ENCODE assay signal across 20 cellular contexts in the genomic region with DNA sequence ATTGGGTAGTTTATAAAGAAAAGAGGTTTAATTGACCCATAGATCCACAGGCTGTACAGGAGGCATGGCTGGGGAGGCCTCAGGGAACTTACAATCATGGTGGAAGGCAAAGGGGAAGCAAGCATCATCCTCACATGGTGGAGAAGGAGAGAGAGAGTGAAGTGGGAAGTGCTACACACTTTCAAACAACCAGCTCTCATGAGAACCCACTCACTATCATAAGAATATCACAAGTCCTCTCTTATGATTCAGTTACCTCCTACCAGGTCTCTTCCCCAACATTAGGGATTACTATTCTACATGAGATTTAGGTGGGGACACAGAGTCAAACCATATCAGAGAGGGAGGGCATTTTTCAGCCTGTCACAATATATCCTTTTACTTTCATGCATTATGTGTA. TPM values are rescaled to one million over a fixed set of nuclear protein-coding genes. Genes with fewer than 3 reads are reported as not detected.
DNase-seq lines count a peak whose midpoint lies in the region; ATAC-seq lines count a peak whose summit lies in the region.
"Had no signal": no experiment of that assay in that cellular context is flagged by ENCODE, and none has a peak within 500 bp of the region (broad histone marks: within the 10 kb centered on the region; RNA-seq: fewer than 3 reads in every experiment).

No MANE protein-coding gene starts in this region.

- H4K20me1 ChIP-seq in BLaER1 = no peaks in the 10 kb centered on the region

- ATAC-seq in T-helper 17 cell = no peak
- ATAC-seq: HCT116 had no signal

- H3K27ac Mint-ChIP-seq in T-helper 17 cell (peak overlapping the region; percentile 68), immature natural killer cell (peak overlapping the region in 4 of 6 donors; percentile 70 to 75 (median 73))

- H3K27me3 Mint-ChIP-seq in T-helper 17 cell (no peaks in the 10 kb centered on the region), immature natural killer cell (ENCODE audit: low read depth in 3 of 3) (peaks cover 2 to 9% (median 6%) of the 10 kb centered on the region in 3 donors)

- H3K4me1 ChIP-seq in BLaER1 = peaks cover 11% of the 10 kb centered on the region
- H3K4me1 ChIP-seq: BE2C, Caco-2, Peyer's patch had no signal

- no peaks in the 10 kb centered on the region for H3K27me3 ChIP-seq in BLaER1
- H3K27me3 ChIP-seq: BE2C, Peyer's patch had no signal

- H3K4me3 Mint-ChIP-seq in T-helper 17 cell (no peak overlapping the region), immature natural killer cell (peak overlapping the region in 1 of 5 donors; percentile 39)

- H3K9me3 Mint-ChIP-seq in immature natural killer cell = no peaks in the 10 kb centered on the region

- no peak overlapping the region for H3K27ac ChIP-seq in BLaER1
- H3K27ac ChIP-seq: Peyer's patch had no signal

- H3K9me3 ChIP-seq in BLaER1 (peaks cover 33% of the 10 kb centered on the region), T-helper 17 cell (ENCODE audit: control insufficient read depth, low read length, poor library complexity, severe bottlenecking) (no peaks in the 10 kb centered on the region)
- H3K9me3 ChIP-seq: BE2C, Caco-2, Peyer's patch had no signal

- H3K4me1 Mint-ChIP-seq in T-helper 17 cell (peaks cover 13% of the 10 kb centered on the region), immature natural killer cell (peaks cover 14 to 19% of the 10 kb centered on the region in 2 donors)

- H3K36me3 Mint-ChIP-seq in T-helper 17 cell (ENCODE audit: low read depth) (no peaks in the 10 kb centered on the region), immature natural killer cell (peaks cover 0 to 14% (median 0%) of the 10 kb centered on the region in 3 donors)

- no peaks in the 10 kb centered on the region for H3K36me3 ChIP-seq in BLaER1
- H3K36me3 ChIP-seq: BE2C, Peyer's patch had no signal

- no peak overlapping the region for H3K4me3 ChIP-seq in BLaER1
- H3K4me3 ChIP-seq: Peyer's patch had no signal

- H3K9ac ChIP-seq in BLaER1 = no peak overlapping the region

- H3K4me2 ChIP-seq in BLaER1 = peak overlapping the region; percentile 39; the same call in 1 of the 2 replicates

- DNase-seq in CD1c-positive myeloid dendritic cell (ENCODE audit: extremely low spot score) (peak; percentile 10), T-helper 17 cell (no peak), immature natural killer cell (no peak), NCI-H2227 (lab: John Stamatoyannopoulos, UW; ENCODE audit: unreplicated experiment) (no peak), NCI-H187 treated with DMSO at 0.1 percent for 48 hours (lab: John Stamatoyannopoulos, UW) (no peak)
- no peak for DNase-seq in stimulated activated naive CD4-positive, alpha-beta T cell treated with Interleukin-2 at 50 U/mL for 16 hours (lab: John Stamatoyannopoulos, UW)
- DNase-seq: BE2C, Caco-2, DMS53, IMR-90, Kasumi-1, MV-4-11, NCI-H1417 treated with DMSO at 0.1 percent for 48 hours, NCI-H2029 treated with DMSO at 0.1 percent for 48 hours, NCI-H524, Peyer's patch, Right ventricle myocardium superior had no signal

RNA-seq across cellular contexts. Expression of gene DOCK10, which starts 22.7 kb away (rescaled TPM):
- total RNA-seq in T-helper 17 cell = 100 to 1,000 TPM; 185 to 233 TPM
- 10 to 100 TPM; 10.2 to 61.9 (median 22.9) TPM for polyA plus RNA-seq in immature natural killer cell
- total RNA-seq: Caco-2, HT-29 had no signal
